20 cellular contexts compared by ENCODE assay signal in the genomic region with DNA sequence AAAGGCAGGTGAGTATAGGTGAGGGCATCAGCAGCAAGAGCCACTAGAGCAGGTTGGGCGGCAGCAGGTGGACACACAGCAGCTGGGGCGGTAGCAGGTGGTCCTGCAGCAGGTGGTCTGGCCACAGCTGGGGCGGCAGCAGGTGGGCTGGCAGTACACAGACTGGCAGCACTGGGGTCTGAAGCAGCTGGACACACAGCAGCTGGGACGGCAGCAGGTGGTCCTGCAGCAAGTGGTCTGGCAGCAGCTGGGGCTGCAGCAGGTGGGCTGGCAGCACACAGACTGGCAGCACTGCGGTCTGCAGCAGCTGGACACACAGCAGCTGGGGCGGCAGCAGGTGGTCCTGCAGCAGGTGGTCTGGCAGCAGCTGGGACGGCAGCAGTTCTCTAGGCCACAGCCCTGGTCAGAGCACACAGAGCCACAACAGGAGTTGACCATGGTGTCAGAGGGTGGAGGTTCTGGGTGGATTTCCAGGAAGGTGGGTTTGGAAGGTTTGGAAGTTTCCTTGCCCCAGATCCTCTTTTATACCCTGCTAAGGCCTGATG. TPM values are rescaled to one million over a fixed set of nuclear protein-coding genes. Genes with fewer than 3 reads are reported as not detected.
"Had no signal": no experiment of that assay in that cellular context is flagged by ENCODE, and none has a peak within 500 bp of the region (broad histone marks: within the 10 kb centered on the region; RNA-seq: fewer than 3 reads in every experiment).

A gene (minus strand): TSS at position 495 of the 545 bp plus-strand sequence. CDS start 57 bp downstream, at position 438.

- H3K36me3 Mint-ChIP-seq: activated naive CD8-positive, alpha-beta T cell had no signal

- H3K27ac ChIP-seq: brain microvascular endothelial cell, heart left ventricle, pancreas, sigmoid colon, tibial nerve, WERI-Rb-1 had no signal

- H3K4me3 Mint-ChIP-seq: activated CD4-positive, alpha-beta memory T cell treated with anti-CD3 and anti-CD28 coated beads, Interleukin-2, amount 10 ng/mL, durations not matched to agents 7 days and 5 days; activated naive CD8-positive, alpha-beta T cell; activated T-cell treated with anti-CD3 and anti-CD28 coated beads, Interleukin-2, amount 50 U/mL, for 24 hours; neural crest cell had no signal

- H3K4me1 Mint-ChIP-seq: activated CD4-positive, alpha-beta memory T cell treated with anti-CD3 and anti-CD28 coated beads, Interleukin-2, amount 10 ng/mL, durations not matched to agents 7 days and 5 days; neural crest cell had no signal

- H3K27me3 Mint-ChIP-seq: activated naive CD8-positive, alpha-beta T cell; activated T-cell treated with anti-CD3 and anti-CD28 coated beads, Interleukin-2, amount 50 U/mL, for 24 hours had no signal

- H3K9me3 ChIP-seq: heart left ventricle, pancreas, sigmoid colon, tibial nerve had no signal

- H3K4me1 ChIP-seq: heart left ventricle, pancreas, sigmoid colon, tibial nerve had no signal

- DNase-seq: activated CD4-positive, alpha-beta memory T cell treated with anti-CD3 and anti-CD28 coated beads, Interleukin-2, amount 10 ng/mL, durations not matched to agents 7 days and 5 days; activated CD4-positive, alpha-beta T cell treated with anti-CD3 and anti-CD28 coated beads for 4 hours; activated gamma-delta T cell; activated T-cell treated with anti-CD3 and anti-CD28 coated beads, Interleukin-2, amount 50 U/mL, for 24 hours; cortex of kidney; effector CD8-positive, alpha-beta T cell; heart left ventricle; pancreas; sigmoid colon; stimulated activated CD4-positive, alpha-beta T cell treated with anti-CD3 and anti-CD28 coated beads, Interleukin-12 subunit alpha, Interleukin-12 subunit beta, amount 100 ng/mL, for 4 hours; stimulated activated CD4-positive, alpha-beta T cell treated with anti-CD3 and anti-CD28 coated beads, Interleukin-2, amount 100 ng/mL, for 24 hours; T-helper 1 cell; WERI-Rb-1 had no signal

- H3K27me3 ChIP-seq: brain microvascular endothelial cell, pancreas, sigmoid colon, tibial nerve had no signal

- FAIRE-seq: endothelial cell of umbilical vein, frontal cortex, pancreas had no signal

- ATAC-seq: heart left ventricle had no signal

- H3K27ac Mint-ChIP-seq: activated CD4-positive, alpha-beta memory T cell treated with anti-CD3 and anti-CD28 coated beads, Interleukin-2, amount 10 ng/mL, durations not matched to agents 7 days and 5 days; activated naive CD8-positive, alpha-beta T cell; activated T-cell treated with anti-CD3 and anti-CD28 coated beads, Interleukin-2, amount 50 U/mL, for 24 hours had no signal

- H3K36me3 ChIP-seq: brain microvascular endothelial cell, heart left ventricle, pancreas, sigmoid colon, tibial nerve, WERI-Rb-1 had no signal

- H3K4me3 ChIP-seq: heart left ventricle, pancreas, sigmoid colon, tibial nerve had no signal

- H3K9me3 Mint-ChIP-seq: activated CD4-positive, alpha-beta memory T cell treated with anti-CD3 and anti-CD28 coated beads, Interleukin-2, amount 10 ng/mL, durations not matched to agents 7 days and 5 days; activated T-cell treated with anti-CD3 and anti-CD28 coated beads, Interleukin-2, amount 50 U/mL, for 24 hours; neural crest cell had no signal

RNA-seq across cellular contexts. Expression of the gene that starts here (rescaled TPM):
- total RNA-seq: activated CD4-positive, alpha-beta memory T cell treated with anti-CD3 and anti-CD28 coated beads, Interleukin-2, amount 10 ng/mL, durations not matched to agents 7 days and 5 days; endothelial cell of umbilical vein; frontal cortex; heart left ventricle; neural crest cell; pancreas; sigmoid colon; subcutaneous adipose tissue; tibial nerve had no signal
- polyA plus RNA-seq: endothelial cell of umbilical vein, heart left ventricle, pancreas, sigmoid colon had no signal
